1 cellular context compared by ENCODE assay signal in the genomic region with DNA sequence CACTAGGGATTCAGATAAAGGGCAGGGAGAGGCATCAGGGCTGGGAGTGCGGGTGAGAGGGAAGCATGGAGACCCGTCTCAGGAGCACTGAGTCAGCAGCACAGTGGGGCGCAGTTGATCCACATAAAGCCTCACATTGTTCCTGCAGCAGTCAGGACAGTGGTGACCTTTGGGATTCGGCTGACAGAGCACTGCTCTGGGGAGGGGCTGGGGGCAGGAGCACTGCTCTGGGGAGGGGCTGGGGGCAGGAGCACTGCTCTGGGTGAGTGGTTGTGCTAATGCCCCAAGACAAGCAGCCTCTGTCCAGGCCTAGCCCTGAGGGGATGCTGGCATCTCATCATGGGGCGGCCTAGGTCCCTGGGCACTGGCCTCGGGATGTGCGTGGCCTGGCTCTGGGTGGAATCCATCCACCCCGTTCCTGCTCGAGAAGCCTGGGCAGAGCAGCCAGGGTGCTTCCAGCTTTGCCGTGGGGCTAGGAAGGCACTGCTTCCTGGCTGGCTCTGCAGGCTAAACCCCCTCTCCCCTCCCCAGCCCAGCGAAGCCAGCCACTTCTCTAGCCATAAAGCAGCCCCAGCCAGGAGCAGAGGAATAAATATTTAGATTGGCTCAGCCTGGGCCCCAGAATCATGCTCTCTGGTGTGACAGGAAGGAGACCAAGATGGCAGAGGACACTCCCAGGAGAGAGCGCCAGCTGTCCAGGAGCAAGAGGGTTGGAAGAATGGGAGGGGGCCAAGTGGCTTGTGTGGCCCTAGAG.
TF ChIP-seq lines count a peak whose summit lies in the region.

No MANE protein-coding gene starts in this region.

TF ChIP-seq in HepG2, 621 proteins besides CTCF, POLR2A, EP300 and RAD21 (continued from another document and continues in another):
- TF ChIP-seq, protein P1, sequence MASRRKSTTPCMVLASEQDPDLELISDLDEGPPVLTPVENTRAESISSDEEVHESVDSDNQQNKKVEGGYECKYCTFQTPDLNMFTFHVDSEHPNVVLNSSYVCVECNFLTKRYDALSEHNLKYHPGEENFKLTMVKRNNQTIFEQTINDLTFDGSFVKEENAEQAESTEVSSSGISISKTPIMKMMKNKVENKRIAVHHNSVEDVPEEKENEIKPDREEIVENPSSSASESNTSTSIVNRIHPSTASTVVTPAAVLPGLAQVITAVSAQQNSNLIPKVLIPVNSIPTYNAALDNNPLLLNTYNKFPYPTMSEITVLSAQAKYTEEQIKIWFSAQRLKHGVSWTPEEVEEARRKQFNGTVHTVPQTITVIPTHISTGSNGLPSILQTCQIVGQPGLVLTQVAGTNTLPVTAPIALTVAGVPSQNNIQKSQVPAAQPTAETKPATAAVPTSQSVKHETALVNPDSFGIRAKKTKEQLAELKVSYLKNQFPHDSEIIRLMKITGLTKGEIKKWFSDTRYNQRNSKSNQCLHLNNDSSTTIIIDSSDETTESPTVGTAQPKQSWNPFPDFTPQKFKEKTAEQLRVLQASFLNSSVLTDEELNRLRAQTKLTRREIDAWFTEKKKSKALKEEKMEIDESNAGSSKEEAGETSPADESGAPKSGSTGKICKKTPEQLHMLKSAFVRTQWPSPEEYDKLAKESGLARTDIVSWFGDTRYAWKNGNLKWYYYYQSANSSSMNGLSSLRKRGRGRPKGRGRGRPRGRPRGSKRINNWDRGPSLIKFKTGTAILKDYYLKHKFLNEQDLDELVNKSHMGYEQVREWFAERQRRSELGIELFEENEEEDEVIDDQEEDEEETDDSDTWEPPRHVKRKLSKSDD (CRISPR knock-in tag; IDR thresholded peaks at IDR 0.05; ENCODE audit: low read depth), result no peak
- TF ChIP-seq ZNF563 (CRISPR knock-in tag; IDR thresholded peaks at IDR 0.05), result no peak
- peak; percentile 29; the same call in 1 of the 2 replicates for TF ChIP-seq ESRRA (CRISPR knock-in tag; IDR thresholded peaks at IDR 0.05; ENCODE audit: low read depth)
- TF ChIP-seq ZNF224 (CRISPR knock-in tag; IDR thresholded peaks at IDR 0.05), result no peak
- TF ChIP-seq, protein P2, sequence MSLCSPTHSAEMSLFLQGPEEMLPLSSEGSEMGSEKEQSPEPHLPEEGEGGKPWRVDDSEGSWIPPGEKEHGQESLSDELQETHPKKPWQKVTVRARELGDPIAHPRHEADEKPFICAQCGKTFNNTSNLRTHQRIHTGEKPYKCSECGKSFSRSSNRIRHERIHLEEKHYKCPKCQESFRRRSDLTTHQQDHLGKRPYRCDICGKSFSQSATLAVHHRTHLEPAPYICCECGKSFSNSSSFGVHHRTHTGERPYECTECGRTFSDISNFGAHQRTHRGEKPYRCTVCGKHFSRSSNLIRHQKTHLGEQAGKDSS (CRISPR knock-in tag; IDR thresholded peaks at IDR 0.05; ENCODE audit: borderline replicate concordance, low read depth), result peak; percentile 89; the same call in 1 of the 2 replicates
- TF ChIP-seq RARA (CRISPR knock-in tag; IDR thresholded peaks at IDR 0.05), result peak; percentile 45; the same call in 1 of the 2 replicates
- TF ChIP-seq, protein P3, sequence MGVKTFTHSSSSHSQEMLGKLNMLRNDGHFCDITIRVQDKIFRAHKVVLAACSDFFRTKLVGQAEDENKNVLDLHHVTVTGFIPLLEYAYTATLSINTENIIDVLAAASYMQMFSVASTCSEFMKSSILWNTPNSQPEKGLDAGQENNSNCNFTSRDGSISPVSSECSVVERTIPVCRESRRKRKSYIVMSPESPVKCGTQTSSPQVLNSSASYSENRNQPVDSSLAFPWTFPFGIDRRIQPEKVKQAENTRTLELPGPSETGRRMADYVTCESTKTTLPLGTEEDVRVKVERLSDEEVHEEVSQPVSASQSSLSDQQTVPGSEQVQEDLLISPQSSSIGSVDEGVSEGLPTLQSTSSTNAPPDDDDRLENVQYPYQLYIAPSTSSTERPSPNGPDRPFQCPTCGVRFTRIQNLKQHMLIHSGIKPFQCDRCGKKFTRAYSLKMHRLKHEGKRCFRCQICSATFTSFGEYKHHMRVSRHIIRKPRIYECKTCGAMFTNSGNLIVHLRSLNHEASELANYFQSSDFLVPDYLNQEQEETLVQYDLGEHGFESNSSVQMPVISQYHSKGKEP (CRISPR knock-in tag; IDR thresholded peaks at IDR 0.05), result no peak
- TF ChIP-seq, protein P4, sequence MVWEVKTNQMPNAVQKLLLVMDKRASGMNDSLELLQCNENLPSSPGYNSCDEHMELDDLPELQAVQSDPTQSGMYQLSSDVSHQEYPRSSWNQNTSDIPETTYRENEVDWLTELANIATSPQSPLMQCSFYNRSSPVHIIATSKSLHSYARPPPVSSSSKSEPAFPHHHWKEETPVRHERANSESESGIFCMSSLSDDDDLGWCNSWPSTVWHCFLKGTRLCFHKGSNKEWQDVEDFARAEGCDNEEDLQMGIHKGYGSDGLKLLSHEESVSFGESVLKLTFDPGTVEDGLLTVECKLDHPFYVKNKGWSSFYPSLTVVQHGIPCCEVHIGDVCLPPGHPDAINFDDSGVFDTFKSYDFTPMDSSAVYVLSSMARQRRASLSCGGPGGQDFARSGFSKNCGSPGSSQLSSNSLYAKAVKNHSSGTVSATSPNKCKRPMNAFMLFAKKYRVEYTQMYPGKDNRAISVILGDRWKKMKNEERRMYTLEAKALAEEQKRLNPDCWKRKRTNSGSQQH (CRISPR knock-in tag; IDR thresholded peaks at IDR 0.05; ENCODE audit: low read depth), result no peak
- no peak for TF ChIP-seq SUZ12 (IDR thresholded peaks at IDR 0.05; ENCODE audit: low read depth, low read length)
- TF ChIP-seq KMT2B (CRISPR knock-in tag; IDR thresholded peaks at IDR 0.05), result no peak
- TF ChIP-seq RBM22 (optimal IDR thresholded peaks at IDR 0.05; ENCODE audit: low read length), result peak; percentile 75
- TF ChIP-seq LCORL (IDR thresholded peaks at IDR 0.05), result no peak
- peak; percentile 38; the same call in 1 of the 2 replicates for TF ChIP-seq LCORL (CRISPR knock-in tag; IDR thresholded peaks at IDR 0.05)
- no peak for TF ChIP-seq HOXA5 (CRISPR knock-in tag; IDR thresholded peaks at IDR 0.05)
- TF ChIP-seq, protein P5, sequence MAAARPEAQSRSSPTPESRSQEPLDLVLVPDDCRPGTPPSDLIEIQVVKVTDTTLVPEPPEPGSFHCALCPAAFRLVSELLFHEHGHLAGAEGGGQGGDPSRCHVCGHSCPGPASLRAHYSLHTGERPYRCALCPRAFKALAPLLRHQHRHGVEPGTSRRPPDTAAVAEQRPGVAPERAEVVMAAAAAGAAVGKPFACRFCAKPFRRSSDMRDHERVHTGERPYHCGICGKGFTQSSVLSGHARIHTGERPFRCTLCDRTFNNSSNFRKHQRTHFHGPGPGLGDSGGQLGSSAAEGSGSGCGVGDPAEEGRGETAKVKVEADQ (CRISPR knock-in tag; IDR thresholded peaks at IDR 0.05; ENCODE audit: borderline replicate concordance), result 0 out of 2 replicates have a peak, but pooled peaks have one; percentile 28
- no peak for TF ChIP-seq FOXA1 (IDR thresholded peaks at IDR 0.05)
- TF ChIP-seq FOXA1 (CRISPR knock-in tag; IDR thresholded peaks at IDR 0.05), result no peak
- TF ChIP-seq CHD2 (IDR thresholded peaks at IDR 0.05; ENCODE audit: low read depth, low read length), result no peak
- no peak for TF ChIP-seq ZNF839 (CRISPR knock-in tag; IDR thresholded peaks at IDR 0.05; ENCODE audit: borderline replicate concordance)
- no peak for TF ChIP-seq NONO (IDR thresholded peaks at IDR 0.05)
- TF ChIP-seq NONO (CRISPR knock-in tag; conservative IDR thresholded peaks at IDR 0.05), result peak; percentile 36; the same call in 1 of the 2 replicates
- TF ChIP-seq, protein P6, sequence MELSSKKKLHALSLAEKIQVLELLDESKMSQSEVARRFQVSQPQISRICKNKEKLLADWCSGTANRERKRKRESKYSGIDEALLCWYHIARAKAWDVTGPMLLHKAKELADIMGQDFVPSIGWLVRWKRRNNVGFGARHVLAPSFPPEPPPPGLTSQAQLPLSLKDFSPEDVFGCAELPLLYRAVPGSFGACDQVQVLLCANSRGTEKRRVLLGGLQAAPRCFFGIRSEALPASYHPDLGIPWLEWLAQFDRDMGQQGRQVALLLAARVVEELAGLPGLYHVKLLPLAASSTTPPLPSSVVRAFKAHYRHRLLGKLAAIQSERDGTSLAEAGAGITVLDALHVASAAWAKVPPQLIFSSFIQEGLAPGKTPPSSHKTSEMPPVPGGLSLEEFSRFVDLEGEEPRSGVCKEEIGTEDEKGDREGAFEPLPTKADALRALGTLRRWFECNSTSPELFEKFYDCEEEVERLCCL (CRISPR knock-in tag; IDR thresholded peaks at IDR 0.05; ENCODE audit: borderline replicate concordance), result no peak
- no peak for TF ChIP-seq TBP (CRISPR knock-in tag; IDR thresholded peaks at IDR 0.05)
- TF ChIP-seq JUN (CRISPR knock-in tag; IDR thresholded peaks at IDR 0.05), result no peak
- no peak for TF ChIP-seq ZNF749 (CRISPR knock-in tag; IDR thresholded peaks at IDR 0.05; ENCODE audit: borderline replicate concordance)
- no peak for TF ChIP-seq NFIB (CRISPR knock-in tag; IDR thresholded peaks at IDR 0.05; ENCODE audit: borderline replicate concordance)
- no peak for TF ChIP-seq ZNF329 (CRISPR knock-in tag; IDR thresholded peaks at IDR 0.05; ENCODE audit: low read depth)
- TF ChIP-seq, protein P7, sequence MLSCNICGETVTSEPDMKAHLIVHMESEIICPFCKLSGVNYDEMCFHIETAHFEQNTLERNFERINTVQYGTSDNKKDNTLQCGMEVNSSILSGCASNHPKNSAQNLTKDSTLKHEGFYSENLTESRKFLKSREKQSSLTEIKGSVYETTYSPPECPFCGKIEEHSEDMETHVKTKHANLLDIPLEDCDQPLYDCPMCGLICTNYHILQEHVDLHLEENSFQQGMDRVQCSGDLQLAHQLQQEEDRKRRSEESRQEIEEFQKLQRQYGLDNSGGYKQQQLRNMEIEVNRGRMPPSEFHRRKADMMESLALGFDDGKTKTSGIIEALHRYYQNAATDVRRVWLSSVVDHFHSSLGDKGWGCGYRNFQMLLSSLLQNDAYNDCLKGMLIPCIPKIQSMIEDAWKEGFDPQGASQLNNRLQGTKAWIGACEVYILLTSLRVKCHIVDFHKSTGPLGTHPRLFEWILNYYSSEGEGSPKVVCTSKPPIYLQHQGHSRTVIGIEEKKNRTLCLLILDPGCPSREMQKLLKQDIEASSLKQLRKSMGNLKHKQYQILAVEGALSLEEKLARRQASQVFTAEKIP (CRISPR knock-in tag; IDR thresholded peaks at IDR 0.05; ENCODE audit: borderline replicate concordance), result no peak
- TF ChIP-seq, protein P8, sequence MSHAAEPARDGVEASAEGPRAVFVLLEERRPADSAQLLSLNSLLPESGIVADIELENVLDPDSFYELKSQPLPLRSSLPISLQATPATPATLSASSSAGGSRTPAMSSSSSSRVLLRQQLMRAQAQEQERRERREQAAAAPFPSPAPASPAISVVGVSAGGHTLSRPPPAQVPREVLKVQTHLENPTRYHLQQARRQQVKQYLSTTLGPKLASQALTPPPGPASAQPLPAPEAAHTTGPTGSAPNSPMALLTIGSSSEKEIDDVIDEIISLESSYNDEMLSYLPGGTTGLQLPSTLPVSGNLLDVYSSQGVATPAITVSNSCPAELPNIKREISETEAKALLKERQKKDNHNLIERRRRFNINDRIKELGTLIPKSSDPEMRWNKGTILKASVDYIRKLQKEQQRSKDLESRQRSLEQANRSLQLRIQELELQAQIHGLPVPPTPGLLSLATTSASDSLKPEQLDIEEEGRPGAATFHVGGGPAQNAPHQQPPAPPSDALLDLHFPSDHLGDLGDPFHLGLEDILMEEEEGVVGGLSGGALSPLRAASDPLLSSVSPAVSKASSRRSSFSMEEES (CRISPR knock-in tag; IDR thresholded peaks at IDR 0.05), result no peak
- no peak for TF ChIP-seq REPIN1 (CRISPR knock-in tag; IDR thresholded peaks at IDR 0.05; ENCODE audit: borderline replicate concordance, low read depth)
- TF ChIP-seq ZNF160 (CRISPR knock-in tag; IDR thresholded peaks at IDR 0.05), result no peak
- TF ChIP-seq CBX2 (IDR thresholded peaks at IDR 0.05; ENCODE audit: low read depth, low read length), result no peak
- no peak for TF ChIP-seq CBX2 (CRISPR knock-in tag; IDR thresholded peaks at IDR 0.05; ENCODE audit: low read depth)
- TF ChIP-seq RFX1 (IDR thresholded peaks at IDR 0.05), result no peak
- TF ChIP-seq THAP11 (CRISPR knock-in tag; IDR thresholded peaks at IDR 0.05), result no peak
- no peak for TF ChIP-seq ZNF713 (CRISPR knock-in tag; IDR thresholded peaks at IDR 0.05)
- no peak for TF ChIP-seq HNRNPLL (IDR thresholded peaks at IDR 0.05; ENCODE audit: low read depth, low read length, poor library complexity, severe bottlenecking)
- peak; percentile 39; the same call in 1 of the 2 replicates for TF ChIP-seq POLR2G (IDR thresholded peaks at IDR 0.05; ENCODE audit: low read depth, low read length)
- no peak for TF ChIP-seq ZNF468 (CRISPR knock-in tag; IDR thresholded peaks at IDR 0.05)
- no peak for TF ChIP-seq RFX5 (IDR thresholded peaks at IDR 0.05; ENCODE audit: low read depth, low read length)
- TF ChIP-seq, protein P9, sequence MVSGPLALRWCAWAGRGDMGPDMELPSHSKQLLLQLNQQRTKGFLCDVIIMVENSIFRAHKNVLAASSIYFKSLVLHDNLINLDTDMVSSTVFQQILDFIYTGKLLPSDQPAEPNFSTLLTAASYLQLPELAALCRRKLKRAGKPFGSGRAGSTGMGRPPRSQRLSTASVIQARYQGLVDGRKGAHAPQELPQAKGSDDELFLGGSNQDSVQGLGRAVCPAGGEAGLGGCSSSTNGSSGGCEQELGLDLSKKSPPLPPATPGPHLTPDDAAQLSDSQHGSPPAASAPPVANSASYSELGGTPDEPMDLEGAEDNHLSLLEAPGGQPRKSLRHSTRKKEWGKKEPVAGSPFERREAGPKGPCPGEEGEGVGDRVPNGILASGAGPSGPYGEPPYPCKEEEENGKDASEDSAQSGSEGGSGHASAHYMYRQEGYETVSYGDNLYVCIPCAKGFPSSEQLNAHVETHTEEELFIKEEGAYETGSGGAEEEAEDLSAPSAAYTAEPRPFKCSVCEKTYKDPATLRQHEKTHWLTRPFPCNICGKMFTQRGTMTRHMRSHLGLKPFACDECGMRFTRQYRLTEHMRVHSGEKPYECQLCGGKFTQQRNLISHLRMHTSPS (CRISPR knock-in tag; IDR thresholded peaks at IDR 0.05; ENCODE audit: low read depth), result peak; percentile 67; the same call in 1 of the 2 replicates
- TF ChIP-seq, protein P10, sequence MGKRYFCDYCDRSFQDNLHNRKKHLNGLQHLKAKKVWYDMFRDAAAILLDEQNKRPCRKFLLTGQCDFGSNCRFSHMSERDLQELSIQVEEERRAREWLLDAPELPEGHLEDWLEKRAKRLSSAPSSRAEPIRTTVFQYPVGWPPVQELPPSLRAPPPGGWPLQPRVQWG (CRISPR knock-in tag; IDR thresholded peaks at IDR 0.05; ENCODE audit: borderline replicate concordance, low read depth), result no peak
- no peak for TF ChIP-seq CEBPG (CRISPR knock-in tag; IDR thresholded peaks at IDR 0.05)
